ENCODE assay signal across 11 cellular contexts in the genomic region with DNA sequence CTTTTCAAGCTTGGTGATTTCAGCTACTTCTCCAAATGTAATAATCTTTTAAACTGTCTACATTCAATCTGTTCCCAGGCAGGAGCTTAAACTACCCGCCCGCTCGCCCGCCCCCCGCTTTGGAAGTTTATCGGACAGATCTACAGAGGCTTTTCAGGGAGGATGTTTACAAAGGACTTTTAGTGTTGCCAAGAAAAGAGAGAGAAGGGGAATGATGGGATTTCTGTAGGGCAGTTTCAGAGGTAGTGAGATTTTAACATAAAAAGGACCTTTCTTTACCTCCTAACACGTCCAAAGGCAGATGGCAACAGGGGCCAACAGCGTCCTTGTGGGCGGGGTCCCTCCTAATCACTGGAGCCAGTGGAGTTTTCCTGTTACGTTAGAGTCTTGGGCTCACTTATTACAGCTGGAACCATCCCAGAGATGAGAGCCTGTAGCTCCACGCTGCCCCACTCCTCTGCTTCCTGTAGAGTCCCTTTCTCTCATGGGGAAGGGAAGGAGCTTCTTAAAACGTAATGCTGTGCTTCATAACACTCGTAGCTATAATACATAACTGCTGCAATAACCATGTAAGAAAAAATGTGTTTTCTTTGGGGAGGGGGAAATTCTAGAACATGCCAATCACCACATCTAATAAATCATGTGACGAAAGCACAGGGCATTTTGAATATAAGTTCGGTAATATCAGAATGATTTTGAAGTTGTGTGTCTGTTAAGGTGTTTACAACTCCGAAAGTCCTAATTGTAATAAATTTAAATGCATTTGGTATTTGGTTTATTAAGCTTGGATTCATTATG. TPM values are rescaled to one million over a fixed set of nuclear protein-coding genes. Genes with fewer than 3 reads are reported as not detected.
A peak's percentile ranks its signal among the peaks of the same experiment; 100 is the strongest.
DNase-seq lines count a peak whose midpoint lies in the region; ATAC-seq and TF ChIP-seq lines count a peak whose summit lies in the region.
"Had no signal": no experiment of that assay in that cellular context is flagged by ENCODE, and none has a peak within 500 bp of the region (broad histone marks: within the 10 kb centered on the region; RNA-seq: fewer than 3 reads in every experiment).

No MANE protein-coding gene starts in this region.

- no peaks in the 10 kb centered on the region for H3F3A ChIP-seq in PC-3 (ENCODE audit: low read length, unreplicated experiment)

- no peak overlapping the region for H3K4me3 Mint-ChIP-seq in T-cell

- 0 out of 2 replicates have a peak, but pooled peaks cover 6% of the 10 kb centered on the region for H3K4me1 ChIP-seq in PC-3 (ENCODE audit: insufficient read depth, low read length)
- peaks cover 18% of the 10 kb centered on the region for H3K4me1 ChIP-seq in cardiac muscle cell (ENCODE audit: low read depth)

- DNase-seq in ELF-1 (ENCODE audit: low read depth, low spot score), result peak; percentile 54
- DNase-seq in PC-3, result no peak
- peak; percentile 28 to 73 for DNase-seq in cardiac muscle cell (ENCODE audit: low read depth in 1 of 2, low spot score in 1 of 2)
- DNase-seq in omental fat pad (ENCODE audit: low spot score), result no peak
- DNase-seq in T-cell, result no peak
- no peak for DNase-seq in cerebellar cortex (ENCODE audit: low spot score)
- no peak for DNase-seq in caudate nucleus (lab: John Stamatoyannopoulos, UW)
- DNase-seq in HUDEP-2 (lab: John Stamatoyannopoulos, UW; ENCODE audit: unreplicated experiment in 76 of 76), result no peak
- DNase-seq: activated naive CD4-positive, alpha-beta T cell; effector memory CD4-positive, alpha-beta T cell; posterior cingulate gyrus had no signal

- no TSS peak for BruUV-seq in PC-3 (replicated peaks; lab: Mats Ljungman, UMichigan)

- no peak overlapping the region; the same call in 1 of the 2 replicates for H3K4me3 ChIP-seq in PC-3 (ENCODE audit: low read length)
- no peak overlapping the region for H3K4me3 ChIP-seq in cardiac muscle cell

- H3K9me3 ChIP-seq in PC-3 (ENCODE audit: low read length) (no peaks in the 10 kb centered on the region), cardiac muscle cell (ENCODE audit: low read depth) (no peaks in the 10 kb centered on the region)

- H3K36me3 Mint-ChIP-seq in T-cell, result no peaks in the 10 kb centered on the region

- H3K9me2 ChIP-seq in PC-3 (replicated peaks; ENCODE audit: low read length), result no peaks in the 10 kb centered on the region

- TF ChIP-seq CTCF in PC-3 (conservative IDR thresholded peaks at IDR 0.05; ENCODE audit: low read depth, low read length) (no peak), cardiac muscle cell (IDR thresholded peaks at IDR 0.05; ENCODE audit: low read depth, low read length) (no peak), omental fat pad (IDR thresholded peaks at IDR 0.05) (no peak)

- peak overlapping the region; percentile 53; the same call in 1 of the 2 replicates for H2AFZ ChIP-seq in PC-3 (ENCODE audit: low read length)

- H3K27me3 ChIP-seq in PC-3 (ENCODE audit: low read length), result no peaks in the 10 kb centered on the region
- no peaks in the 10 kb centered on the region for H3K27me3 ChIP-seq in cardiac muscle cell

- peak overlapping the region; percentile 50 for H3K4me2 ChIP-seq in PC-3 (ENCODE audit: low read length)

- intact Hi-C loops in PC-3 (cut with micrococcal nuclease), result no loop called here

- H3K9me3 Mint-ChIP-seq in T-cell, result no peaks in the 10 kb centered on the region

- no peaks in the 10 kb centered on the region for H4K20me1 ChIP-seq in PC-3 (ENCODE audit: low read length)

- peaks cover 15 to 40% of the 10 kb centered on the region in 2 donors for H3K27me3 Mint-ChIP-seq in T-cell

- no peaks in the 10 kb centered on the region for H3K36me3 ChIP-seq in PC-3 (ENCODE audit: low read depth, low read length)
- no peaks in the 10 kb centered on the region for H3K36me3 ChIP-seq in cardiac muscle cell

- no peak overlapping the region for H3K27ac Mint-ChIP-seq in T-cell

- CTCF ChIA-PET in PC-3 (lab: Charles Lee), result interaction anchor here (2.1 kb wide), 1 partner anchor 149 kb away, joined by 8 read pairs; no protein-coding TSS in a partner anchor
- CTCF ChIA-PET in T-cell (lab: Charles Lee), result interaction anchor here in 1 of 2 donors (0.7 to 0.8 kb wide), 2 partner anchors 9 to 37 kb away, joined by 3 to 4 read pairs; no protein-coding TSS in a partner anchor

- peak; percentile 39; the same call in 1 of the 2 replicates for ATAC-seq in PC-3
- ATAC-seq in omental fat pad (ENCODE audit: low FRiP score), result peak; percentile 63
- no peak for ATAC-seq in T-cell (replicated peaks in 1 of 4)

- no peaks in the 10 kb centered on the region for H3K79me2 ChIP-seq in PC-3 (ENCODE audit: low read length)

- POLR2A ChIA-PET in PC-3 (lab: Charles Lee; ENCODE audit: unreplicated experiment), result interaction anchor here (0.5 kb wide), 1 partner anchor 36 kb away, joined by 6 read pairs; no protein-coding TSS in a partner anchor
- POLR2A ChIA-PET in T-cell (lab: Charles Lee), result no interaction called here

- H3K4me1 Mint-ChIP-seq in T-cell, result peaks cover 0 to 2% (median 0%) of the 10 kb centered on the region in 3 donors

- H3K27ac ChIP-seq in PC-3 (ENCODE audit: low read length) (no peak overlapping the region), cardiac muscle cell (no peak overlapping the region), caudate nucleus (ENCODE audit: low read depth, low read length) (no peak overlapping the region)

- no peak overlapping the region for H3K9ac ChIP-seq in PC-3 (ENCODE audit: low read length)

RNA-seq across cellular contexts. Expression of a gene that starts 30.9 kb away (rescaled TPM):
- total RNA-seq in PC-3 (2014; rRNA removed) (852 and 906 TPM in 2 replicates), cardiac muscle cell (22.6 and 43.2 TPM in 2 replicates), omental fat pad (10 to 100 TPM in 3 of 4 donors, 1 to 10 TPM in 1; 8.3 to 23.9 (median 12.7) TPM), T-cell (1 to 10 TPM in 1 of 5 donors, under 1 TPM in 4; 0.35 to 1.1 (median 0.46) TPM)
- polyA plus RNA-seq in cardiac muscle cell, result 22.2 and 33.9 TPM in 2 replicates

Comparison
In these comparisons a context has a peak if more than half of its experiments do, and no peak if none do; other contexts are left out.
1. DNase-seq: peak in ELF-1 (single experiment) and cardiac muscle cell (2 of 2); none in PC-3 (single experiment), omental fat pad (single experiment), T-cell (0 of 34), cerebellar cortex (single experiment), caudate nucleus (0 of 61) and HUDEP-2 (0 of 76).
2. ATAC-seq: peak in PC-3 (single experiment) and omental fat pad (single experiment); none in T-cell (0 of 4).
3. RNA of a gene that starts 30.9 kb away (total RNA-seq): 852 to 906 TPM in PC-3; 22.6 to 43.2 TPM in cardiac muscle cell, 8.3 to 23.9 TPM in omental fat pad and 0.35 to 1.1 TPM in T-cell; every median in the first group is over 10 times any median in the second.